In genomic region chr2:218121789-218122188, GRCh38 we compare ENCODE assay signal across 2 cellular contexts.
A peak's percentile ranks its signal among the peaks of the same experiment; 100 is the strongest.
TF ChIP-seq lines count a peak whose summit lies in the region.

No MANE protein-coding gene starts in this region.

TF ChIP-seq in K562, 482 proteins besides CTCF, POLR2A, EP300 and RAD21:
- TF ChIP-seq SRF (CRISPR knock-in tag; IDR thresholded peaks at IDR 0.05) (peak in 1 of 2 experiments; percentile 86; a peak in 1 of 4 replicates), NFYB (IDR thresholded peaks at IDR 0.05; ENCODE audit: extremely low read depth, insufficient read length) (peak; percentile 47)

TF ChIP-seq in HepG2, 621 proteins besides CTCF, POLR2A, EP300 and RAD21:
- peak; percentile 61; the same call in 1 of the 2 replicates for TF ChIP-seq NFYB (CRISPR knock-in tag; IDR thresholded peaks at IDR 0.05)
TF ChIP-seq in HepG2: peak in this region for 1; not testable (repeated sequence) for 620.
